11 cellular contexts compared by ENCODE assay signal in genomic region chr19:863305-863620, GRCh38. TPM values are rescaled to one million over a fixed set of nuclear protein-coding genes. Genes with fewer than 3 reads are reported as not detected.
DNase-seq lines count a peak whose midpoint lies in the region; ATAC-seq and TF ChIP-seq lines count a peak whose summit lies in the region.
"Had no signal": no experiment of that assay in that cellular context is flagged by ENCODE, and none has a peak within 500 bp of the region (broad histone marks: within the 10 kb centered on the region; RNA-seq: fewer than 3 reads in every experiment).

No MANE protein-coding gene starts in this region.

- no peaks in the 10 kb centered on the region for H3K9me3 Mint-ChIP-seq in activated T-helper 1 cell treated with anti-CD3 and anti-CD28 coated beads, Interleukin-12 subunit alpha, Interleukin-12 subunit beta, Interleukin-2, Interleukin-4 antibody, amounts not matched to agents 30 ng/mL and 10 ng/mL and 1 ng/mL, durations not matched to agents 14 hours and 24 hours and 36 hours
- peaks cover 0 to 4% (median 0%) of the 10 kb centered on the region in 7 donors for H3K9me3 Mint-ChIP-seq in naive B cell

- H3K27ac Mint-ChIP-seq in activated T-helper 1 cell treated with anti-CD3 and anti-CD28 coated beads, Interleukin-12 subunit alpha, Interleukin-12 subunit beta, Interleukin-2, Interleukin-4 antibody, amounts not matched to agents 30 ng/mL and 10 ng/mL and 1 ng/mL, durations not matched to agents 14 hours and 24 hours and 36 hours, result peak overlapping the region; percentile 55
- H3K27ac Mint-ChIP-seq in naive B cell, result peak overlapping the region in 5 of 6 donors; percentile 89 to 97 (median 95)

- TF ChIP-seq CTCF in HEK293 (tag by site-specific recombination; IDR thresholded peaks at IDR 0.05), result no peak

- CTCF ChIA-PET in HEK293 (lab: Yijun Ruan, JAX), result interaction anchor here (0.6 to 1.8 kb wide), 10 partner anchors 17 to 145 kb away, joined by 3 to 10 read pairs (median 4); partner anchors contain the start of gene RNU6-9

- no peaks in the 10 kb centered on the region for H3K9me3 ChIP-seq in HEK293 (ENCODE audit: control insufficient read depth, insufficient read depth, low read depth, low read length)

- H3K4me3 ChIP-seq in HEK293 (ENCODE audit: low read depth, low read length), result no peak overlapping the region

- peaks cover 7% of the 10 kb centered on the region for H3K4me1 Mint-ChIP-seq in activated T-helper 1 cell treated with anti-CD3 and anti-CD28 coated beads, Interleukin-12 subunit alpha, Interleukin-12 subunit beta, Interleukin-2, Interleukin-4 antibody, amounts not matched to agents 30 ng/mL and 10 ng/mL and 1 ng/mL, durations not matched to agents 14 hours and 24 hours and 36 hours (ENCODE audit: low read depth)
- H3K4me1 Mint-ChIP-seq in naive B cell, result peaks cover 15 to 33% (median 28%) of the 10 kb centered on the region in 3 donors

- peaks cover 0 to 10% of the 10 kb centered on the region in 2 experiments; a peak in 1 of 3 replicates for H3K36me3 ChIP-seq in HEK293 (ENCODE audit: control insufficient read depth in 2 of 2, insufficient read depth in 1 of 2, low read length in 2 of 2)

- POLR2A ChIA-PET in HEK293 (lab: Yijun Ruan, JAX), result interaction anchor here (0.5 to 1.4 kb wide), 3 partner anchors 15 to 289 kb away, joined by 3 to 6 read pairs (median 4); partner anchors contain the start of genes MED16 and RNU6-9

- no peak overlapping the region for H3K27ac ChIP-seq in HEK293 (ENCODE audit: extremely low read depth, low read depth, low read length)

- H3K36me3 Mint-ChIP-seq in activated T-helper 1 cell treated with anti-CD3 and anti-CD28 coated beads, Interleukin-12 subunit alpha, Interleukin-12 subunit beta, Interleukin-2, Interleukin-4 antibody, amounts not matched to agents 30 ng/mL and 10 ng/mL and 1 ng/mL, durations not matched to agents 14 hours and 24 hours and 36 hours (ENCODE audit: low read depth), result peaks cover 4% of the 10 kb centered on the region
- H3K36me3 Mint-ChIP-seq in naive B cell, result peaks cover 0 to 7% of the 10 kb centered on the region in 2 donors

- DNase-seq in CD1c-positive myeloid dendritic cell (ENCODE audit: extremely low spot score), result peak; percentile 26
- DNase-seq in activated T-helper 1 cell treated with anti-CD3 and anti-CD28 coated beads, Interleukin-12 subunit alpha, Interleukin-12 subunit beta, Interleukin-2, Interleukin-4 antibody, amounts not matched to agents 30 ng/mL and 10 ng/mL and 1 ng/mL, durations not matched to agents 14 hours and 24 hours and 36 hours (ENCODE audit: low spot score), result no peak
- DNase-seq in naive B cell, result no peak
- no peak for DNase-seq in SKM-1 (lab: John Stamatoyannopoulos, UW; ENCODE audit: unreplicated experiment)
- DNase-seq in amniotic stem cell (lab: John Stamatoyannopoulos, UW), result no peak
- DNase-seq in activated effector memory CD4-positive, alpha-beta T cell treated with Interleukin-2 at 50 U/mL for 16 hours, result no peak
- DNase-seq in posterior cingulate gyrus, result no peak

- H3K4me1 ChIP-seq in HEK293 (ENCODE audit: control insufficient read depth, insufficient read depth, low read length), result no peaks in the 10 kb centered on the region

- ATAC-seq in naive B cell (ENCODE audit: low read depth in 2 of 2), result no peak

- peak overlapping the region; percentile 56 for H3K4me3 Mint-ChIP-seq in activated T-helper 1 cell treated with anti-CD3 and anti-CD28 coated beads, Interleukin-12 subunit alpha, Interleukin-12 subunit beta, Interleukin-2, Interleukin-4 antibody, amounts not matched to agents 30 ng/mL and 10 ng/mL and 1 ng/mL, durations not matched to agents 14 hours and 24 hours and 36 hours
- peak overlapping the region; percentile 70 to 95 (median 88) for H3K4me3 Mint-ChIP-seq in naive B cell

- intact Hi-C loops in activated T-helper 1 cell treated with anti-CD3 and anti-CD28 coated beads, Interleukin-12 subunit alpha, Interleukin-12 subunit beta, Interleukin-2, Interleukin-4 antibody, amounts not matched to agents 30 ng/mL and 10 ng/mL and 1 ng/mL, durations not matched to agents 14 hours and 24 hours and 36 hours (cut with micrococcal nuclease), result loop anchor here (2.0 to 5.0 kb wide), 7 partner anchors 46 to 379 kb away; partner anchors contain the start of genes ATP5F1D, GRIN3B, PTBP1 and RNF126
- intact Hi-C loops in posterior cingulate gyrus (cut with DNase I), result loop anchor here (2.0 to 5.0 kb wide), 2 partner anchors 58 to 119 kb away; partner anchors contain the start of gene WDR18

- H3K27me3 Mint-ChIP-seq in activated T-helper 1 cell treated with anti-CD3 and anti-CD28 coated beads, Interleukin-12 subunit alpha, Interleukin-12 subunit beta, Interleukin-2, Interleukin-4 antibody, amounts not matched to agents 30 ng/mL and 10 ng/mL and 1 ng/mL, durations not matched to agents 14 hours and 24 hours and 36 hours (ENCODE audit: insufficient read depth), result peaks cover 12% of the 10 kb centered on the region
- peaks cover 0 to 15% (median 10%) of the 10 kb centered on the region in 3 donors for H3K27me3 Mint-ChIP-seq in naive B cell

TF ChIP-seq in HEK293, 187 proteins besides CTCF, POLR2A, EP300 and RAD21:
- no peak for TF ChIP-seq GLI2 (tag by site-specific recombination; IDR thresholded peaks at IDR 0.05; ENCODE audit: borderline replicate concordance, low read depth)
- TF ChIP-seq ZNF664 (tag by site-specific recombination; IDR thresholded peaks at IDR 0.05), result peak; percentile 79; the same call in 1 of the 2 replicates
- TF ChIP-seq KLF8 (tag by site-specific recombination; IDR thresholded peaks at IDR 0.05), result 0 out of 2 replicates have a peak, but pooled peaks have one; percentile 10
- no peak for TF ChIP-seq MZF1 (tag by site-specific recombination; IDR thresholded peaks at IDR 0.05; ENCODE audit: borderline replicate concordance)

RNA-seq across cellular contexts. Expression of gene CFD, which starts 3.8 kb away (rescaled TPM):
- total RNA-seq in activated T-helper 1 cell treated with anti-CD3 and anti-CD28 coated beads, Interleukin-12 subunit alpha, Interleukin-12 subunit beta, Interleukin-2, Interleukin-4 antibody, amounts not matched to agents 30 ng/mL and 10 ng/mL and 1 ng/mL, durations not matched to agents 14 hours and 24 hours and 36 hours, result 0.91 and 1.2 TPM in 2 replicates
- polyA plus RNA-seq in naive B cell (ENCODE audit: low read depth in 6 of 6), result 1 to 10 TPM in 5 of 6 donors, not detected in 1; 1.2 to 3.2 (median 1.8) TPM

RNA-seq across cellular contexts. Expression of gene ELANE, which starts 11.2 kb away (rescaled TPM):
- total RNA-seq in activated T-helper 1 cell treated with anti-CD3 and anti-CD28 coated beads, Interleukin-12 subunit alpha, Interleukin-12 subunit beta, Interleukin-2, Interleukin-4 antibody, amounts not matched to agents 30 ng/mL and 10 ng/mL and 1 ng/mL, durations not matched to agents 14 hours and 24 hours and 36 hours, result not detected in 2 replicates
- polyA plus RNA-seq in naive B cell (ENCODE audit: low read depth in 6 of 6), result not detected
- total RNA-seq: fibroblast of villous mesenchyme; T-helper 1 cell treated with Interleukin-12 subunit alpha and Interleukin-12 subunit beta and Interleukin-4 antibody, amounts not matched to agents 30 ng/mL and 1 ng/mL, for 36 hours had no signal

RNA-seq across cellular contexts. Expression of gene PRTN3, which starts 22.5 kb away (rescaled TPM):
- total RNA-seq in activated T-helper 1 cell treated with anti-CD3 and anti-CD28 coated beads, Interleukin-12 subunit alpha, Interleukin-12 subunit beta, Interleukin-2, Interleukin-4 antibody, amounts not matched to agents 30 ng/mL and 10 ng/mL and 1 ng/mL, durations not matched to agents 14 hours and 24 hours and 36 hours, result not detected in 2 replicates
- not detected for polyA plus RNA-seq in naive B cell (ENCODE audit: low read depth in 6 of 6)
- total RNA-seq: fibroblast of villous mesenchyme; T-helper 1 cell treated with Interleukin-12 subunit alpha and Interleukin-12 subunit beta and Interleukin-4 antibody, amounts not matched to agents 30 ng/mL and 1 ng/mL, for 36 hours had no signal

RNA-seq across cellular contexts. Expression of gene MED16, which starts 29.7 kb away (rescaled TPM):
- 62.1 and 62.5 TPM in 2 replicates for total RNA-seq in activated T-helper 1 cell treated with anti-CD3 and anti-CD28 coated beads, Interleukin-12 subunit alpha, Interleukin-12 subunit beta, Interleukin-2, Interleukin-4 antibody, amounts not matched to agents 30 ng/mL and 10 ng/mL and 1 ng/mL, durations not matched to agents 14 hours and 24 hours and 36 hours
- 10 to 100 TPM; 34.0 to 89.4 (median 51.1) TPM for polyA plus RNA-seq in naive B cell (ENCODE audit: low read depth in 6 of 6)

RNA-seq across cellular contexts. Expression of gene RNU6-9, which starts 30.0 kb away (rescaled TPM):
- total RNA-seq in activated T-helper 1 cell treated with anti-CD3 and anti-CD28 coated beads, Interleukin-12 subunit alpha, Interleukin-12 subunit beta, Interleukin-2, Interleukin-4 antibody, amounts not matched to agents 30 ng/mL and 10 ng/mL and 1 ng/mL, durations not matched to agents 14 hours and 24 hours and 36 hours, result not detected in 2 replicates
- polyA plus RNA-seq in naive B cell (ENCODE audit: low read depth in 6 of 6), result not detected
- total RNA-seq: fibroblast of villous mesenchyme; sciatic nerve; T-helper 1 cell treated with Interleukin-12 subunit alpha and Interleukin-12 subunit beta and Interleukin-4 antibody, amounts not matched to agents 30 ng/mL and 1 ng/mL, for 36 hours had no signal
